8 cellular contexts compared by ENCODE assay signal in genomic region chr11:111777094-111778046, GRCh38. TPM values are rescaled to one million over a fixed set of nuclear protein-coding genes. Genes with fewer than 3 reads are reported as not detected.
DNase-seq lines count a peak whose midpoint lies in the region; ATAC-seq and TF ChIP-seq lines count a peak whose summit lies in the region.

No MANE protein-coding gene starts in this region.

- H2AFZ ChIP-seq in MM.1S (ENCODE audit: low read length): no peak overlapping the region

- peak; percentile 75 for TF ChIP-seq CTCF in MM.1S (IDR thresholded peaks at IDR 0.05; ENCODE audit: low read length)

- no peaks in the 10 kb centered on the region for H4K20me1 ChIP-seq in MM.1S (ENCODE audit: insufficient read depth, low read length)

- no peaks in the 10 kb centered on the region for H3K36me3 ChIP-seq in MM.1S (replicated peaks; ENCODE audit: insufficient read depth, low read length)
- H3K36me3 ChIP-seq in SJCRH30: no peaks in the 10 kb centered on the region
- H3K36me3 ChIP-seq in endocrine pancreas (ENCODE audit: control insufficient read depth, insufficient read depth, low read length): no peaks in the 10 kb centered on the region

- no peaks in the 10 kb centered on the region for H3K79me2 ChIP-seq in MM.1S (ENCODE audit: low read length)

- H3K4me1 ChIP-seq in MM.1S (ENCODE audit: low read length) (peaks cover 11% of the 10 kb centered on the region), SJCRH30 (no peaks in the 10 kb centered on the region), endocrine pancreas (ENCODE audit: control insufficient read depth, insufficient read depth, low read length) (peaks cover 14% of the 10 kb centered on the region)

- H3F3A ChIP-seq in MM.1S (ENCODE audit: insufficient read depth, low read length): no peaks in the 10 kb centered on the region

- H3K9me3 ChIP-seq in MM.1S (replicated peaks; ENCODE audit: insufficient read depth, low read length) (no peaks in the 10 kb centered on the region), SJCRH30 (replicated peaks) (no peaks in the 10 kb centered on the region), endocrine pancreas (ENCODE audit: control insufficient read depth, low read length) (no peaks in the 10 kb centered on the region)

- in situ Hi-C loops in ACHN (cut with HindIII; ENCODE audit: low pct_ligation_motif_present, low pct_unique_long_range_greater_than_20kb, low sequenced_read_pairs): no loop called here

- H3K9me2 ChIP-seq in MM.1S (replicated peaks; ENCODE audit: insufficient read depth, low read length): no peaks in the 10 kb centered on the region

- peak; percentile 64 for DNase-seq in ACHN
- DNase-seq in GF-D8 (lab: John Stamatoyannopoulos, UW): peak; percentile 82
- DNase-seq in HCEC 1CT: peak; percentile 70
- peak; percentile 71 for DNase-seq in MM.1S
- peak; percentile 19 to 74 for DNase-seq in SJCRH30
- DNase-seq in midbrain (lab: John Stamatoyannopoulos, UW): peak; percentile 85

- no peak for ATAC-seq in HG03139 (IDR thresholded peaks at IDR 0.05; ENCODE audit: unreplicated experiment)

- H3K27me3 ChIP-seq in MM.1S (replicated peaks; ENCODE audit: insufficient read depth, low read length) (no peaks in the 10 kb centered on the region), SJCRH30 (no peaks in the 10 kb centered on the region), endocrine pancreas (ENCODE audit: control insufficient read depth, insufficient read depth, low read length) (no peaks in the 10 kb centered on the region)

- H3K9ac ChIP-seq in MM.1S (ENCODE audit: low read length): no peak overlapping the region
- peak overlapping the region; percentile 10 for H3K9ac ChIP-seq in endocrine pancreas (ENCODE audit: control insufficient read depth, insufficient read depth, low read length)

- H3K4me3 ChIP-seq in MM.1S (ENCODE audit: low read length) (no peak overlapping the region), SJCRH30 (no peak overlapping the region), endocrine pancreas (ENCODE audit: control insufficient read depth, insufficient read depth, low read length) (no peak overlapping the region)

- peak overlapping the region; percentile 3; the same call in 1 of the 2 replicates for H3K4me2 ChIP-seq in MM.1S (ENCODE audit: low read depth, low read length)

- H3K27ac ChIP-seq in MM.1S (ENCODE audit: low read length) (no peak overlapping the region; the same call in 1 of the 2 replicates), SJCRH30 (no peak overlapping the region)

RNA-seq across cellular contexts. Expression of gene PPP2R1B, which starts 11.2 kb away (rescaled TPM):
- 29.8 and 35.4 TPM in 2 replicates for total RNA-seq in SJCRH30 (2014; rRNA removed; shearing (Covaris generic))
